1 cellular context compared by ENCODE assay signal in genomic region chr17:43721537-43722268, GRCh38.
TF ChIP-seq lines count a peak whose summit lies in the region.

No MANE protein-coding gene starts in this region.

TF ChIP-seq in IMR-90, 13 proteins besides CTCF, POLR2A, EP300 and RAD21:
- TF ChIP-seq NFE2L2 (IDR thresholded peaks at IDR 0.05; ENCODE audit: low read depth, low read length): peak; percentile 85
- no peak for TF ChIP-seq MXI1 (IDR thresholded peaks at IDR 0.05; ENCODE audit: borderline replicate concordance, low read depth, low read length)
- TF ChIP-seq USF2 (IDR thresholded peaks at IDR 0.05; ENCODE audit: low read depth, low read length): no peak
